Comparison of ENCODE assay signal across 1 cellular context in the genomic region with DNA sequence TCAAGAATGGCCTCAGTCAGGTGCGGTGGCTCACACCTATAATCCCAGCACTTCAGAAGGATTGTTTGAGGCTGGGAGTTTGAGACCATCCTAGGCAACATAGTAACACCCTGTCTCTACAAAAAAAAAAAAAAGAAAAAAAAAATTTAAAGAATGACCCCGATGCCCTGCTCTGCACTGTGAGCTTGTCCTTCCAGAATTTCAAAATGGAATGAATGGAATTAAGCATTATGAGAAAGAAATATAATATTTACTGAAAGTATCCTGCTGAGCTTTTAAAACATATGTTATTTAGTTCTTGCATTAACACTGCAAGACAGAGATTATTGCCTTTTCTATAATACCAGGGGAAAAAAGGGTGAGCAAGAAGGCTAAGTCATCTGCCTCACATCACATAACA.
TF ChIP-seq lines count a peak whose summit lies in the region.

No MANE protein-coding gene starts in this region.

TF ChIP-seq in SK-N-SH, 30 proteins besides CTCF, POLR2A, EP300 and RAD21 (continued from another document):
- TF ChIP-seq, protein P1, sequence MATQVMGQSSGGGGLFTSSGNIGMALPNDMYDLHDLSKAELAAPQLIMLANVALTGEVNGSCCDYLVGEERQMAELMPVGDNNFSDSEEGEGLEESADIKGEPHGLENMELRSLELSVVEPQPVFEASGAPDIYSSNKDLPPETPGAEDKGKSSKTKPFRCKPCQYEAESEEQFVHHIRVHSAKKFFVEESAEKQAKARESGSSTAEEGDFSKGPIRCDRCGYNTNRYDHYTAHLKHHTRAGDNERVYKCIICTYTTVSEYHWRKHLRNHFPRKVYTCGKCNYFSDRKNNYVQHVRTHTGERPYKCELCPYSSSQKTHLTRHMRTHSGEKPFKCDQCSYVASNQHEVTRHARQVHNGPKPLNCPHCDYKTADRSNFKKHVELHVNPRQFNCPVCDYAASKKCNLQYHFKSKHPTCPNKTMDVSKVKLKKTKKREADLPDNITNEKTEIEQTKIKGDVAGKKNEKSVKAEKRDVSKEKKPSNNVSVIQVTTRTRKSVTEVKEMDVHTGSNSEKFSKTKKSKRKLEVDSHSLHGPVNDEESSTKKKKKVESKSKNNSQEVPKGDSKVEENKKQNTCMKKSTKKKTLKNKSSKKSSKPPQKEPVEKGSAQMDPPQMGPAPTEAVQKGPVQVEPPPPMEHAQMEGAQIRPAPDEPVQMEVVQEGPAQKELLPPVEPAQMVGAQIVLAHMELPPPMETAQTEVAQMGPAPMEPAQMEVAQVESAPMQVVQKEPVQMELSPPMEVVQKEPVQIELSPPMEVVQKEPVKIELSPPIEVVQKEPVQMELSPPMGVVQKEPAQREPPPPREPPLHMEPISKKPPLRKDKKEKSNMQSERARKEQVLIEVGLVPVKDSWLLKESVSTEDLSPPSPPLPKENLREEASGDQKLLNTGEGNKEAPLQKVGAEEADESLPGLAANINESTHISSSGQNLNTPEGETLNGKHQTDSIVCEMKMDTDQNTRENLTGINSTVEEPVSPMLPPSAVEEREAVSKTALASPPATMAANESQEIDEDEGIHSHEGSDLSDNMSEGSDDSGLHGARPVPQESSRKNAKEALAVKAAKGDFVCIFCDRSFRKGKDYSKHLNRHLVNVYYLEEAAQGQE (IDR thresholded peaks at IDR 0.05; ENCODE audit: low read depth, low read length), result no peak
- no peak for TF ChIP-seq POLR2AphosphoS5 (IDR thresholded peaks at IDR 0.05; ENCODE audit: low read depth, low read length)
- TF ChIP-seq RCOR1 (IDR thresholded peaks at IDR 0.05; ENCODE audit: low read length), result no peak
- TF ChIP-seq, protein P2, sequence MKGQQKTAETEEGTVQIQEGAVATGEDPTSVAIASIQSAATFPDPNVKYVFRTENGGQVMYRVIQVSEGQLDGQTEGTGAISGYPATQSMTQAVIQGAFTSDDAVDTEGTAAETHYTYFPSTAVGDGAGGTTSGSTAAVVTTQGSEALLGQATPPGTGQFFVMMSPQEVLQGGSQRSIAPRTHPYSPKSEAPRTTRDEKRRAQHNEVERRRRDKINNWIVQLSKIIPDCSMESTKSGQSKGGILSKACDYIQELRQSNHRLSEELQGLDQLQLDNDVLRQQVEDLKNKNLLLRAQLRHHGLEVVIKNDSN (IDR thresholded peaks at IDR 0.05; ENCODE audit: borderline replicate concordance, low read depth), result no peak
- no peak for TF ChIP-seq SMC3 (IDR thresholded peaks at IDR 0.05; ENCODE audit: low read depth, low read length)
